In genomic region chr11:112459001-112459400, GRCh38 we compare ENCODE assay signal across 13 cellular contexts.
A peak's percentile ranks its signal among the peaks of the same experiment; 100 is the strongest.
DNase-seq lines count a peak whose midpoint lies in the region; ATAC-seq lines count a peak whose summit lies in the region.
"Had no signal": no experiment of that assay in that cellular context is flagged by ENCODE, and none has a peak within 500 bp of the region (broad histone marks: within the 10 kb centered on the region; RNA-seq: fewer than 3 reads in every experiment).

No MANE protein-coding gene starts in this region.

- CTCF ChIA-PET in activated CD4-positive, alpha-beta memory T cell treated with anti-CD3 and anti-CD28 coated beads for 36 hours (lab: Charles Lee): no interaction called here

- H3K9me3 Mint-ChIP-seq in CD4-positive, CD25-positive, alpha-beta regulatory T cell: peaks cover 0 to 3% (median 0%) of the 10 kb centered on the region in 7 donors
- H3K9me3 Mint-ChIP-seq in activated CD4-positive, alpha-beta memory T cell treated with anti-CD3 and anti-CD28 coated beads for 36 hours: no peaks in the 10 kb centered on the region
- H3K9me3 Mint-ChIP-seq in memory B cell: peaks cover 3% of the 10 kb centered on the region
- H3K9me3 Mint-ChIP-seq: stimulated activated naive CD8-positive, alpha-beta T cell treated with anti-CD3 and anti-CD28 coated beads, Interleukin-15, Interleukin-2, amounts not matched to agents 100 ng/mL and 50 ng/mL, for 24 hours had no signal

- H3K4me1 ChIP-seq in CD4-positive, CD25-positive, alpha-beta regulatory T cell (ENCODE audit: control insufficient read depth, insufficient read depth, low read length, poor library complexity, severe bottlenecking): no peaks in the 10 kb centered on the region

- H3K27ac ChIP-seq in CD4-positive, CD25-positive, alpha-beta regulatory T cell (ENCODE audit: insufficient read depth, low read length, poor library complexity, severe bottlenecking): no peak overlapping the region

- intact Hi-C loops in activated CD4-positive, alpha-beta memory T cell treated with anti-CD3 and anti-CD28 coated beads for 36 hours (cut with micrococcal nuclease): loop anchor here (5.0 kb wide), 1 partner anchor 98 kb away; no protein-coding TSS in a partner anchor

- DNase-seq in CD4-positive, CD25-positive, alpha-beta regulatory T cell: no peak
- DNase-seq in LoVo (ENCODE audit: low spot score) (peak; percentile 28), memory B cell (ENCODE audit: low spot score in 2 of 2) (no peak), KG1 (lab: John Stamatoyannopoulos, UW) (no peak), NCI-H524 (lab: John Stamatoyannopoulos, UW) (no peak), occipital lobe (lab: John Stamatoyannopoulos, UW) (no peak)
- DNase-seq in activated CD4-positive, alpha-beta memory T cell treated with anti-CD3 and anti-CD28 coated beads for 36 hours: no peak
- DNase-seq: activated effector memory CD4-positive, alpha-beta T cell treated with Interleukin-2 at 50 U/mL for 16 hours; NCI-H524 treated with DMSO at 0.1 percent for 48 hours; posterior cingulate gyrus; stimulated activated CD4-positive, alpha-beta T cell treated with anti-CD3 and anti-CD28 coated beads, Interleukin-4, amount 100 ng/mL, for 24 hours had no signal

- H3K4me3 ChIP-seq in CD4-positive, CD25-positive, alpha-beta regulatory T cell (ENCODE audit: low read depth, low read length): peak overlapping the region; percentile 46

- H3K9me3 ChIP-seq in CD4-positive, CD25-positive, alpha-beta regulatory T cell (ENCODE audit: control insufficient read depth in 2 of 2, low read length in 2 of 2): no peaks in the 10 kb centered on the region

- H3K4me1 Mint-ChIP-seq in CD4-positive, CD25-positive, alpha-beta regulatory T cell: peaks cover 0 to 6% (median 1%) of the 10 kb centered on the region in 4 donors
- H3K4me1 Mint-ChIP-seq in activated CD4-positive, alpha-beta memory T cell treated with anti-CD3 and anti-CD28 coated beads for 36 hours (ENCODE audit: low read depth): no peaks in the 10 kb centered on the region
- H3K4me1 Mint-ChIP-seq in memory B cell: peaks cover 3% of the 10 kb centered on the region

- no peaks in the 10 kb centered on the region for H3K36me3 ChIP-seq in CD4-positive, CD25-positive, alpha-beta regulatory T cell (ENCODE audit: control insufficient read depth, insufficient read depth, low read length)

- peaks cover 7% of the 10 kb centered on the region for H3K27me3 Mint-ChIP-seq in CD4-positive, CD25-positive, alpha-beta regulatory T cell
- no peaks in the 10 kb centered on the region for H3K27me3 Mint-ChIP-seq in activated CD4-positive, alpha-beta memory T cell treated with anti-CD3 and anti-CD28 coated beads for 36 hours
- H3K27me3 Mint-ChIP-seq in memory B cell: peaks cover 3% of the 10 kb centered on the region
- H3K27me3 Mint-ChIP-seq: stimulated activated naive CD8-positive, alpha-beta T cell treated with anti-CD3 and anti-CD28 coated beads, Interleukin-15, Interleukin-2, amounts not matched to agents 100 ng/mL and 50 ng/mL, for 24 hours had no signal

- ATAC-seq in CD4-positive, CD25-positive, alpha-beta regulatory T cell (ENCODE audit: low read depth in 2 of 2): no peak
- ATAC-seq in memory B cell (ENCODE audit: low read depth): no peak
- no peak for ATAC-seq in GM18870 (IDR thresholded peaks at IDR 0.05; ENCODE audit: unreplicated experiment)

- no peak overlapping the region for H3K27ac Mint-ChIP-seq in CD4-positive, CD25-positive, alpha-beta regulatory T cell
- no peak overlapping the region for H3K27ac Mint-ChIP-seq in activated CD4-positive, alpha-beta memory T cell treated with anti-CD3 and anti-CD28 coated beads for 36 hours
- H3K27ac Mint-ChIP-seq in memory B cell: no peak overlapping the region
- H3K27ac Mint-ChIP-seq: stimulated activated naive CD8-positive, alpha-beta T cell treated with anti-CD3 and anti-CD28 coated beads, Interleukin-15, Interleukin-2, amounts not matched to agents 100 ng/mL and 50 ng/mL, for 24 hours had no signal

- POLR2A ChIA-PET in activated CD4-positive, alpha-beta memory T cell treated with anti-CD3 and anti-CD28 coated beads for 36 hours (lab: Charles Lee): no interaction called here

- peak overlapping the region in 1 of 4 donors; percentile 33 for H3K4me3 Mint-ChIP-seq in CD4-positive, CD25-positive, alpha-beta regulatory T cell
- peak overlapping the region; percentile 15 for H3K4me3 Mint-ChIP-seq in activated CD4-positive, alpha-beta memory T cell treated with anti-CD3 and anti-CD28 coated beads for 36 hours
- peak overlapping the region; percentile 13 for H3K4me3 Mint-ChIP-seq in memory B cell
- H3K4me3 Mint-ChIP-seq: stimulated activated naive CD8-positive, alpha-beta T cell treated with anti-CD3 and anti-CD28 coated beads, Interleukin-15, Interleukin-2, amounts not matched to agents 100 ng/mL and 50 ng/mL, for 24 hours had no signal

- H3K27me3 ChIP-seq in CD4-positive, CD25-positive, alpha-beta regulatory T cell (ENCODE audit: control insufficient read depth, insufficient read depth, low read length): no peaks in the 10 kb centered on the region

- H3K36me3 Mint-ChIP-seq in CD4-positive, CD25-positive, alpha-beta regulatory T cell: no peaks in the 10 kb centered on the region
- no peaks in the 10 kb centered on the region for H3K36me3 Mint-ChIP-seq in activated CD4-positive, alpha-beta memory T cell treated with anti-CD3 and anti-CD28 coated beads for 36 hours
- no peaks in the 10 kb centered on the region for H3K36me3 Mint-ChIP-seq in memory B cell
